Comparison of ENCODE assay signal across 9 cellular contexts in genomic region chr4:146522098-146522861, GRCh38. TPM values are rescaled to one million over a fixed set of nuclear protein-coding genes. Genes with fewer than 3 reads are reported as not detected.
A peak's percentile ranks its signal among the peaks of the same experiment; 100 is the strongest.
DNase-seq lines count a peak whose midpoint lies in the region; ATAC-seq lines count a peak whose summit lies in the region.
"Had no signal": no experiment of that assay in that cellular context is flagged by ENCODE, and none has a peak within 500 bp of the region (broad histone marks: within the 10 kb centered on the region; RNA-seq: fewer than 3 reads in every experiment).

No MANE protein-coding gene starts in this region.

- H3K9me3 Mint-ChIP-seq in activated CD4-positive, alpha-beta T cell treated with anti-CD3 and anti-CD28 coated beads for 36 hours (ENCODE audit: low read depth): no peaks in the 10 kb centered on the region
- H3K9me3 Mint-ChIP-seq: T-helper 1 cell treated with Interleukin-12 subunit alpha and Interleukin-12 subunit beta and Interleukin-4 antibody, amounts not matched to agents 30 μg/mL and 1 μg/mL, for 36 hours had no signal

- POLR2A ChIA-PET in activated CD4-positive, alpha-beta T cell treated with anti-CD3 and anti-CD28 coated beads for 36 hours (lab: Charles Lee): interaction anchor here (0.7 kb wide), 1 partner anchor 64 kb away, joined by 3 read pairs; no protein-coding TSS in a partner anchor

- CTCF ChIA-PET in activated CD4-positive, alpha-beta T cell treated with anti-CD3 and anti-CD28 coated beads for 36 hours (lab: Charles Lee): interaction anchor here (0.6 to 1.8 kb wide), 4 partner anchors 12 to 181 kb away, joined by 3 to 4 read pairs (median 3); no protein-coding TSS in a partner anchor

- ATAC-seq in GM18909 (IDR thresholded peaks at IDR 0.05; ENCODE audit: poor library complexity, unreplicated experiment) (peak; percentile 77), HG03159 (IDR thresholded peaks at IDR 0.05; ENCODE audit: unreplicated experiment) (peak; percentile 74), left colon (peak; percentile 93)
- ATAC-seq in activated CD4-positive, alpha-beta T cell treated with anti-CD3 and anti-CD28 coated beads for 36 hours: peak; percentile 77

- intact Hi-C loops in activated CD4-positive, alpha-beta T cell treated with anti-CD3 and anti-CD28 coated beads for 36 hours (cut with DNase I, micrococcal nuclease): loop anchor here (1.0 to 10.0 kb wide), 10 partner anchors 64 to 1920 kb away; partner anchors contain the start of genes LSM6 (in 2 of the 2), ABCE1 (in 1 of the 2), ANAPC10 (in 1 of the 2) and MMAA (in 1 of the 2)
- intact Hi-C loops in left colon (cut with DNase I, micrococcal nuclease): no loop called here

- peak; percentile 95 for DNase-seq in AG20443 (ENCODE audit: low spot score)
- peak; percentile 24 to 84 for DNase-seq in NCI-H446 (lab: John Stamatoyannopoulos, UW)
- peak; percentile 91 for DNase-seq in activated CD4-positive, alpha-beta T cell treated with anti-CD3 and anti-CD28 coated beads for 36 hours
- peak; percentile 91 to 94 for DNase-seq in left colon
- peak; percentile 72 to 86 for DNase-seq in stimulated activated CD4-positive, alpha-beta T cell treated with anti-CD3 and anti-CD28 coated beads, Interleukin-1b, Interleukin-23, amount 100 ng/mL, for 4 hours (ENCODE audit: low read depth in 2 of 2)

- peaks cover 27% of the 10 kb centered on the region for H3K4me1 Mint-ChIP-seq in activated CD4-positive, alpha-beta T cell treated with anti-CD3 and anti-CD28 coated beads for 36 hours

- peak overlapping the region; percentile 84 for H3K27ac ChIP-seq in cingulate gyrus (ENCODE audit: low read depth, low read length)

- no peak overlapping the region for H3K27ac Mint-ChIP-seq in activated CD4-positive, alpha-beta T cell treated with anti-CD3 and anti-CD28 coated beads for 36 hours
- H3K27ac Mint-ChIP-seq: T-helper 1 cell treated with Interleukin-12 subunit alpha and Interleukin-12 subunit beta and Interleukin-4 antibody, amounts not matched to agents 30 μg/mL and 1 μg/mL, for 36 hours had no signal

- H3K36me3 Mint-ChIP-seq in activated CD4-positive, alpha-beta T cell treated with anti-CD3 and anti-CD28 coated beads for 36 hours (ENCODE audit: low read depth): peaks cover 3% of the 10 kb centered on the region

- H3K27me3 Mint-ChIP-seq in activated CD4-positive, alpha-beta T cell treated with anti-CD3 and anti-CD28 coated beads for 36 hours: no peaks in the 10 kb centered on the region

- H3K4me3 Mint-ChIP-seq in activated CD4-positive, alpha-beta T cell treated with anti-CD3 and anti-CD28 coated beads for 36 hours: no peak overlapping the region
- H3K4me3 Mint-ChIP-seq: T-helper 1 cell treated with Interleukin-12 subunit alpha and Interleukin-12 subunit beta and Interleukin-4 antibody, amounts not matched to agents 30 μg/mL and 1 μg/mL, for 36 hours had no signal

RNA-seq across cellular contexts. Expression of gene SLC10A7, which starts 0.5 kb away (rescaled TPM):
- 10 to 100 TPM; 16.5 to 19.2 TPM for total RNA-seq in activated CD4-positive, alpha-beta T cell treated with anti-CD3 and anti-CD28 coated beads for 36 hours
- 10 to 100 TPM; 16.8 to 17.0 TPM for total RNA-seq in left colon

Comparison
In these comparisons a context has a peak if more than half of its experiments do, and no peak if none do; other contexts are left out.
1. Peak in every context shown above with its lines: DNase-seq, ATAC-seq and H3K27ac ChIP-seq.
2. intact Hi-C loops: an anchor here in activated CD4-positive, alpha-beta T cell treated with anti-CD3 and anti-CD28 coated beads for 36 hours (1.0 to 10.0 kb wide); none called in left colon.